In genomic region chr9:112753725-112754124, GRCh38 we compare ENCODE assay signal across 10 cellular contexts. TPM values are rescaled to one million over a fixed set of nuclear protein-coding genes. Genes with fewer than 3 reads are reported as not detected.
DNase-seq lines count a peak whose midpoint lies in the region; FAIRE-seq and TF ChIP-seq lines count a peak whose summit lies in the region.
"Had no signal": no experiment of that assay in that cellular context is flagged by ENCODE, and none has a peak within 500 bp of the region (broad histone marks: within the 10 kb centered on the region; RNA-seq: fewer than 3 reads in every experiment).

No MANE protein-coding gene starts in this region.

- in situ Hi-C loops in transverse colon (cut with MboI; ENCODE audit: low pct_ligation_motif_present in 1 of 4, low pct_unique_long_range_greater_than_20kb in 1 of 4, low sequenced_read_pairs in 3 of 4) = no loop called here

- peaks cover 77% of the 10 kb centered on the region for H3K4me1 Mint-ChIP-seq in activated T-cell treated with anti-CD3 and anti-CD28 coated beads, Interleukin-2, amount 50 U/mL, for 24 hours (ENCODE audit: low read depth)
- peaks cover 74% of the 10 kb centered on the region for H3K4me1 Mint-ChIP-seq in activated CD4-positive, alpha-beta memory T cell treated with anti-CD3 and anti-CD28 coated beads, Interleukin-2, amount 10 ng/mL, durations not matched to agents 7 days and 5 days

- intact Hi-C loops in transverse colon (cut with DNase I; ENCODE audit: low total_unique reads) = no loop called here

- no peaks in the 10 kb centered on the region for H3K27me3 Mint-ChIP-seq in activated T-cell treated with anti-CD3 and anti-CD28 coated beads, Interleukin-2, amount 50 U/mL, for 24 hours
- peaks cover 12% of the 10 kb centered on the region for H3K27me3 Mint-ChIP-seq in activated CD4-positive, alpha-beta memory T cell treated with anti-CD3 and anti-CD28 coated beads, Interleukin-2, amount 10 ng/mL, durations not matched to agents 7 days and 5 days

- H3K4me3 ChIP-seq in foreskin fibroblast (ENCODE audit: low read depth in 1 of 2, low read length in 2 of 2) (no peak overlapping the region), transverse colon (no peak overlapping the region)
- H3K4me3 ChIP-seq: GM23338 had no signal

- H3K27ac Mint-ChIP-seq in activated T-cell treated with anti-CD3 and anti-CD28 coated beads, Interleukin-2, amount 50 U/mL, for 24 hours = peak overlapping the region; percentile 76
- peak overlapping the region; percentile 27 for H3K27ac Mint-ChIP-seq in activated CD4-positive, alpha-beta memory T cell treated with anti-CD3 and anti-CD28 coated beads, Interleukin-2, amount 10 ng/mL, durations not matched to agents 7 days and 5 days
- H3K27ac Mint-ChIP-seq: GM23338 had no signal

- POLR2A ChIA-PET in activated CD4-positive, alpha-beta memory T cell treated with anti-CD3 and anti-CD28 coated beads, Interleukin-2, amount 10 ng/mL, durations not matched to agents 7 days and 5 days (lab: Charles Lee) = interaction anchor here (1.0 to 5.7 kb wide), 2 partner anchors 15 to 35 kb away, joined by 4 to 49 read pairs; partner anchors contain the start of gene INIP

- CTCF ChIA-PET in activated CD4-positive, alpha-beta memory T cell treated with anti-CD3 and anti-CD28 coated beads, Interleukin-2, amount 10 ng/mL, durations not matched to agents 7 days and 5 days (lab: Charles Lee) = interaction anchor here (0.7 kb wide), 1 partner anchor 537 kb away, joined by 4 read pairs; no protein-coding TSS in a partner anchor

- no peaks in the 10 kb centered on the region for H3K9me3 ChIP-seq in transverse colon

- no peaks in the 10 kb centered on the region for H3K9me3 Mint-ChIP-seq in activated T-cell treated with anti-CD3 and anti-CD28 coated beads, Interleukin-2, amount 50 U/mL, for 24 hours
- H3K9me3 Mint-ChIP-seq in activated CD4-positive, alpha-beta memory T cell treated with anti-CD3 and anti-CD28 coated beads, Interleukin-2, amount 10 ng/mL, durations not matched to agents 7 days and 5 days = no peaks in the 10 kb centered on the region
- H3K9me3 Mint-ChIP-seq: GM23338 had no signal

- H3K4me3 Mint-ChIP-seq in activated T-cell treated with anti-CD3 and anti-CD28 coated beads, Interleukin-2, amount 50 U/mL, for 24 hours = peak overlapping the region; percentile 3
- no peak overlapping the region for H3K4me3 Mint-ChIP-seq in activated CD4-positive, alpha-beta memory T cell treated with anti-CD3 and anti-CD28 coated beads, Interleukin-2, amount 10 ng/mL, durations not matched to agents 7 days and 5 days
- H3K4me3 Mint-ChIP-seq: GM23338 had no signal

- TF ChIP-seq CTCF in foreskin fibroblast (IDR thresholded peaks at IDR 0.05; ENCODE audit: low read depth, low read length) (no peak), transverse colon (IDR thresholded peaks at IDR 0.05) (no peak), D721Med (IDR thresholded peaks at IDR 0.05; ENCODE audit: insufficient read depth, missing control alignments) (no peak)

- no peak for TF ChIP-seq EP300 in transverse colon (IDR thresholded peaks at IDR 0.05; ENCODE audit: low read depth)

- no peak for FAIRE-seq in D721Med (lab: Jason Lieb, UNC)

- peaks cover 2% of the 10 kb centered on the region for H3K36me3 Mint-ChIP-seq in activated T-cell treated with anti-CD3 and anti-CD28 coated beads, Interleukin-2, amount 50 U/mL, for 24 hours (ENCODE audit: low read depth)
- H3K36me3 Mint-ChIP-seq in activated CD4-positive, alpha-beta memory T cell treated with anti-CD3 and anti-CD28 coated beads, Interleukin-2, amount 10 ng/mL, durations not matched to agents 7 days and 5 days (ENCODE audit: low read depth) = peaks cover 8% of the 10 kb centered on the region

- WGBS in transverse colon (ENCODE audit: low coverage in 1 of 2), 2 donors = 69% methylated on average over 2 of the region's 2 CpGs; no CpG with 5 or more reads in 1 of the 2 donors

- peaks cover 26 to 81% (median 57%) of the 10 kb centered on the region in 4 donors for H3K4me1 ChIP-seq in transverse colon

- DNase-seq in activated T-cell treated with anti-CD3 and anti-CD28 coated beads, Interleukin-2, amount 50 U/mL, for 24 hours = no peak
- no peak for DNase-seq in activated T-cell treated with anti-CD3 and anti-CD28 coated beads, Interleukin-2, amount 50 U/mL, for 1 hour
- DNase-seq in activated CD4-positive, alpha-beta memory T cell treated with anti-CD3 and anti-CD28 coated beads, Interleukin-2, amount 10 ng/mL, durations not matched to agents 7 days and 5 days = no peak
- DNase-seq in foreskin fibroblast (peak; percentile 76 to 87), transverse colon (no peak), NCI-H69 (lab: John Stamatoyannopoulos, UW) (no peak), superior temporal gyrus (ENCODE audit: extremely low spot score) (no peak), D721Med (ENCODE audit: insufficient read length, low spot score) (no peak)
- DNase-seq: DND-41 had no signal

- peak overlapping the region; percentile 70 to 78 (median 76) for H3K27ac ChIP-seq in transverse colon

- H3K27me3 ChIP-seq in transverse colon = no peaks in the 10 kb centered on the region

- TF ChIP-seq POLR2A in transverse colon (IDR thresholded peaks at IDR 0.05) = no peak

- no peaks in the 10 kb centered on the region for H3K36me3 ChIP-seq in transverse colon

RNA-seq across cellular contexts. Expression of gene SNX30, which starts 3.2 kb away (rescaled TPM):
- total RNA-seq in activated CD4-positive, alpha-beta memory T cell treated with anti-CD3 and anti-CD28 coated beads, Interleukin-2, amount 10 ng/mL, durations not matched to agents 7 days and 5 days = 1 to 10 TPM; 8.2 to 8.4 TPM
- 10 to 100 TPM; 15.7 to 46.4 (median 45.7) TPM for total RNA-seq in transverse colon

RNA-seq across cellular contexts. Expression of gene INIP, which starts 35.8 kb away (rescaled TPM):
- total RNA-seq in activated CD4-positive, alpha-beta memory T cell treated with anti-CD3 and anti-CD28 coated beads, Interleukin-2, amount 10 ng/mL, durations not matched to agents 7 days and 5 days = 10 to 100 TPM; 36.1 to 38.1 TPM
- total RNA-seq in transverse colon = 10 to 100 TPM in 3 of 4 donors, 1 to 10 TPM in 1; 9.6 to 22.9 (median 16.2) TPM

Comparison
In these comparisons a context has a peak if more than half of its experiments do, and no peak if none do; other contexts are left out.
1. DNase-seq: peak in foreskin fibroblast (2 of 2); none in activated T-cell treated with anti-CD3 and anti-CD28 coated beads, Interleukin-2, amount 50 U/mL, for 24 hours (single experiment), activated T-cell treated with anti-CD3 and anti-CD28 coated beads, Interleukin-2, amount 50 U/mL, for 1 hour (single experiment), activated CD4-positive, alpha-beta memory T cell treated with anti-CD3 and anti-CD28 coated beads, Interleukin-2, amount 10 ng/mL, durations not matched to agents 7 days and 5 days (single experiment), transverse colon (single experiment), NCI-H69 (single experiment), superior temporal gyrus (single experiment) and D721Med (single experiment).